In genomic region chr15:72236381-72237285, GRCh38 we compare ENCODE assay signal across 9 cellular contexts. TPM values are rescaled to one million over a fixed set of nuclear protein-coding genes. Genes with fewer than 3 reads are reported as not detected.
DNase-seq lines count a peak whose midpoint lies in the region; ATAC-seq and TF ChIP-seq lines count a peak whose summit lies in the region.
"Had no signal": no experiment of that assay in that cellular context is flagged by ENCODE, and none has a peak within 500 bp of the region (broad histone marks: within the 10 kb centered on the region; RNA-seq: fewer than 3 reads in every experiment).

No MANE protein-coding gene starts in this region.

- H3K36me3 Mint-ChIP-seq in activated CD4-positive, alpha-beta T cell treated with anti-CD3 and anti-CD28 coated beads for 36 hours (ENCODE audit: low read depth): peaks cover 11% of the 10 kb centered on the region
- H3K36me3 Mint-ChIP-seq in endothelial cell (ENCODE audit: low read depth, unreplicated experiment): peaks cover 7% of the 10 kb centered on the region
- peaks cover 8 to 12% of the 10 kb centered on the region in 2 donors for H3K36me3 Mint-ChIP-seq in stimulated activated naive B cell treated with anti-CD40 and anti-IgM and Interleukin-4, amounts not matched to agents 10 μg/mL and 1 μg/mL and 100 μg/mL, for 72 hours

- H3K27ac Mint-ChIP-seq in activated CD4-positive, alpha-beta T cell treated with anti-CD3 and anti-CD28 coated beads for 36 hours: peak overlapping the region; percentile 94
- no peak overlapping the region for H3K27ac Mint-ChIP-seq in endothelial cell (ENCODE audit: unreplicated experiment)
- H3K27ac Mint-ChIP-seq in stimulated activated naive B cell treated with anti-CD40 and anti-IgM and Interleukin-4, amounts not matched to agents 10 μg/mL and 1 μg/mL and 100 μg/mL, for 72 hours: peak overlapping the region; percentile 90

- H3K9me3 Mint-ChIP-seq in activated CD4-positive, alpha-beta T cell treated with anti-CD3 and anti-CD28 coated beads for 36 hours (ENCODE audit: low read depth): no peaks in the 10 kb centered on the region
- H3K9me3 Mint-ChIP-seq in endothelial cell (ENCODE audit: unreplicated experiment): no peaks in the 10 kb centered on the region
- no peaks in the 10 kb centered on the region for H3K9me3 Mint-ChIP-seq in stimulated activated naive B cell treated with anti-CD40 and anti-IgM and Interleukin-4, amounts not matched to agents 10 μg/mL and 1 μg/mL and 100 μg/mL, for 72 hours

- POLR2A ChIA-PET in activated CD4-positive, alpha-beta T cell treated with anti-CD3 and anti-CD28 coated beads for 36 hours (lab: Charles Lee): interaction anchor here (0.6 to 2.7 kb wide), 2 partner anchors 9 to 14 kb away, joined by 4 to 27 read pairs; no protein-coding TSS in a partner anchor
- POLR2A ChIA-PET in RWPE1 (lab: Yijun Ruan, JAX; ENCODE audit: low non-redundant PET): no interaction called here

- peaks cover 46% of the 10 kb centered on the region for H3K4me1 Mint-ChIP-seq in activated CD4-positive, alpha-beta T cell treated with anti-CD3 and anti-CD28 coated beads for 36 hours
- H3K4me1 Mint-ChIP-seq in endothelial cell (ENCODE audit: unreplicated experiment): peaks cover 13% of the 10 kb centered on the region
- peaks cover 11 to 36% of the 10 kb centered on the region in 2 donors for H3K4me1 Mint-ChIP-seq in stimulated activated naive B cell treated with anti-CD40 and anti-IgM and Interleukin-4, amounts not matched to agents 10 μg/mL and 1 μg/mL and 100 μg/mL, for 72 hours

- H3K27ac ChIP-seq in RWPE1: peak overlapping the region; percentile 92

- intact Hi-C loops in activated CD4-positive, alpha-beta T cell treated with anti-CD3 and anti-CD28 coated beads for 36 hours (cut with DNase I, micrococcal nuclease): loop anchor here (1.0 to 10.0 kb wide), 4 partner anchors 8 to 1758 kb away; partner anchors contain the start of genes PML (in 1 of the 2) and STOML1 (in 1 of the 2)

- CTCF ChIA-PET in activated CD4-positive, alpha-beta T cell treated with anti-CD3 and anti-CD28 coated beads for 36 hours (lab: Charles Lee): interaction anchor here (1.0 to 3.1 kb wide), 2 partner anchors 10 to 37 kb away, joined by 3 to 19 read pairs; no protein-coding TSS in a partner anchor
- CTCF ChIA-PET in RWPE1 (lab: Yijun Ruan, JAX): interaction anchor here (0.5 to 0.7 kb wide), 5 partner anchors 23 to 1037 kb away, joined by 3 read pairs; no protein-coding TSS in a partner anchor

- no peak for ATAC-seq in activated CD4-positive, alpha-beta T cell treated with anti-CD3 and anti-CD28 coated beads for 36 hours
- ATAC-seq in stimulated activated naive B cell treated with anti-CD40 and anti-IgM and Interleukin-4, amounts not matched to agents 10 μg/mL and 1 μg/mL and 100 μg/mL, for 72 hours (replicated peaks): peak in 1 of 2 donors; percentile 4
- ATAC-seq in GM18861 (IDR thresholded peaks at IDR 0.05; ENCODE audit: unreplicated experiment): no peak

- no peaks in the 10 kb centered on the region for H3K27me3 Mint-ChIP-seq in activated CD4-positive, alpha-beta T cell treated with anti-CD3 and anti-CD28 coated beads for 36 hours
- H3K27me3 Mint-ChIP-seq in endothelial cell (ENCODE audit: unreplicated experiment): peaks cover 5% of the 10 kb centered on the region
- H3K27me3 Mint-ChIP-seq in stimulated activated naive B cell treated with anti-CD40 and anti-IgM and Interleukin-4, amounts not matched to agents 10 μg/mL and 1 μg/mL and 100 μg/mL, for 72 hours: no peaks in the 10 kb centered on the region

- no peak for DNase-seq in activated CD4-positive, alpha-beta T cell treated with anti-CD3 and anti-CD28 coated beads for 36 hours
- DNase-seq in activated CD4-positive, alpha-beta T cell treated with anti-CD3 and anti-CD28 coated beads for 1 hour: no peak
- DNase-seq in RWPE1 (ENCODE audit: low spot score) (no peak), endothelial cell (ENCODE audit: low spot score) (no peak), GM10266 (ENCODE audit: extremely low spot score) (no peak)
- no peak for DNase-seq in stimulated activated naive B cell treated with anti-CD40 and anti-IgM and Interleukin-4, amounts not matched to agents 10 μg/mL and 1 μg/mL and 100 μg/mL, for 72 hours
- DNase-seq in effector CD8-positive, alpha-beta T cell (lab: John Stamatoyannopoulos, UW): no peak
- DNase-seq: NCI-H2171 treated with DMSO at 0.1 percent for 48 hours had no signal

- H3K4me3 Mint-ChIP-seq in activated CD4-positive, alpha-beta T cell treated with anti-CD3 and anti-CD28 coated beads for 36 hours: peak overlapping the region; percentile 72
- H3K4me3 Mint-ChIP-seq in endothelial cell (ENCODE audit: unreplicated experiment): peak overlapping the region; percentile 49
- H3K4me3 Mint-ChIP-seq in stimulated activated naive B cell treated with anti-CD40 and anti-IgM and Interleukin-4, amounts not matched to agents 10 μg/mL and 1 μg/mL and 100 μg/mL, for 72 hours: peak overlapping the region; percentile 46 to 64

- TF ChIP-seq CTCF in RWPE1 (conservative IDR thresholded peaks at IDR 0.05; ENCODE audit: low read depth) (no peak), endothelial cell (IDR thresholded peaks at IDR 0.05; ENCODE audit: unreplicated experiment) (no peak), GM10266 (IDR thresholded peaks at IDR 0.05; ENCODE audit: control insufficient read depth, insufficient read depth, low read depth, missing control alignments) (no peak)

RNA-seq across cellular contexts. Expression of gene PKM, which starts 5.6 kb away (rescaled TPM):
- total RNA-seq in activated CD4-positive, alpha-beta T cell treated with anti-CD3 and anti-CD28 coated beads for 36 hours: 1,000 to 10,000 TPM; 2,479 to 3,112 TPM
- 604 TPM for total RNA-seq in endothelial cell (ENCODE audit: unreplicated experiment)

RNA-seq across cellular contexts. Expression of gene PARP6, which starts 35.7 kb away (rescaled TPM):
- total RNA-seq in activated CD4-positive, alpha-beta T cell treated with anti-CD3 and anti-CD28 coated beads for 36 hours: 10 to 100 TPM; 41.4 to 58.2 TPM
- total RNA-seq in endothelial cell (ENCODE audit: unreplicated experiment): 77.4 TPM

RNA-seq across cellular contexts. Expression of gene GRAMD2A, which starts 39.0 kb away (rescaled TPM):
- total RNA-seq in activated CD4-positive, alpha-beta T cell treated with anti-CD3 and anti-CD28 coated beads for 36 hours: under 1 TPM in 1 of 2 experiments, not detected in 1; 0.11 TPM
- 0.31 TPM for total RNA-seq in endothelial cell (ENCODE audit: unreplicated experiment)
